ENCODE assay signal across 8 cellular contexts in the genomic region with DNA sequence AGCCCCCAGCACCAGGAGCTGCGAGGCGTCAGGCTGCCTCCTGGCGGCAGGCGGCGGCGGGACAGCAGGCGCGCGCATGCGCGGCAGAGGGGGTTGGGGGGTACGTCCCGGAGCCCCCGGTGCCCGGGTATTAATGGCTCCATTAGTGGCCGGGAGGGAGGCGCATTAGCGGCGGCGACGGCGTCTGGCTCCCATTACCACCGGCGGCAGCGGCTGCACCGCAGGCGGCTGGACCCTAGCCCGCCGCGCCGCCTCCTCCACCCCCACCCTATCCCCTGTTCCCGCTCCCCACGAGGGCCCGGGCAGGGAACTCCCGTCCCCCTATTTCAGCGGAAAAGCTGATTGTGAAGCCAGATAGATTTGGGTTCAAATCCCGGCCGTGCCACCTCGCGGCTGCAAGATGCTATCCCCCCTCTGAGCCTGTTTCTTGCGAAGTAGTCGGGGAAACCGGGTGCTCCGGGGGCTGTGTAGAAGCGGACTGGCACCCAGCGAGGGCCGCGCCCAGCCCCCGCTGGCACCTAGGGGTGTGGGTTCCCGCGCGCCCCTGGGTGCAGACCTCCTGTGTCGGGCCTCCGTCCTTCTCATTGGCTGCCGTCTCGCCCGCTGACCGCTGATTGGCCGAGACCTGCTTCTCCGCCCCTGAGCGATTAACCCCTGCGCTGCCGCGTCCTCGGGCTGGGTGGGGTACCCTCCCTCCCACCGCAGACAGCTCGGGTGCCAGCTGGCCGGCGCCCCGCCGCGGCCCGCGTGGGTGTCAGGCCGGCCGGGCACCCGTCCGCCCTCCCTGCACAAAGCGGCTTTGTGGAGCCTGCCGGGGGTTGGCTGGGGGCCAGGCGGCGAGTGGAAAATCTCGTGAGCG. TPM values are rescaled to one million over a fixed set of nuclear protein-coding genes. Genes with fewer than 3 reads are reported as not detected.
DNase-seq lines count a peak whose midpoint lies in the region; ATAC-seq and TF ChIP-seq lines count a peak whose summit lies in the region.

No MANE protein-coding gene starts in this region.

- intact Hi-C loops in left ventricle myocardium inferior (cut with micrococcal nuclease) = loop anchor here (5.0 kb wide), 1 partner anchor 38 kb away; a partner anchor contains a TSS
- intact Hi-C loops in prostate gland (cut with DNase I) = loop anchor here (2.0 kb wide), 1 partner anchor 33 kb away; no protein-coding TSS in a partner anchor

- TF ChIP-seq CTCF in left ventricle myocardium inferior (IDR thresholded peaks at IDR 0.05; ENCODE audit: borderline replicate concordance) (peak; percentile 92), prostate gland (IDR thresholded peaks at IDR 0.05) (peak; percentile 78 to 97 (median 92))

- peaks cover 91% of the 10 kb centered on the region for H3K4me1 ChIP-seq in left ventricle myocardium inferior
- peaks cover 33% of the 10 kb centered on the region for H3K4me1 ChIP-seq in prostate gland (replicated peaks)

- no peaks in the 10 kb centered on the region for H3K9me3 Mint-ChIP-seq in T-cell

- H3K36me3 ChIP-seq in left ventricle myocardium inferior (no peaks in the 10 kb centered on the region), prostate gland (no peaks in the 10 kb centered on the region)

- DNase-seq in DMS 273 treated with DMSO at 0.1 percent for 48 hours (lab: John Stamatoyannopoulos, UW) = peak; percentile 84
- peak; percentile 95 for DNase-seq in NCI-H1105 (lab: John Stamatoyannopoulos, UW)
- DNase-seq in T-cell = peak; percentile 69 to 84 (median 78)
- peak; percentile 78 for DNase-seq in amniotic epithelial cell (ENCODE audit: low read depth)
- DNase-seq in left ventricle myocardium inferior = peak; percentile 94
- DNase-seq in prostate gland (ENCODE audit: low spot score) = peak; percentile 92
- DNase-seq in ureter (ENCODE audit: low spot score) = peak; percentile 94

- CTCF ChIA-PET in T-cell (lab: Charles Lee) = interaction anchor here (0.6 to 2.0 kb wide), 11 partner anchors 10 to 171 kb away, joined by 3 to 22 read pairs (median 3); a partner anchor contains a TSS

- H3K27me3 Mint-ChIP-seq in T-cell = no peaks in the 10 kb centered on the region

- peaks cover 37 to 55% (median 43%) of the 10 kb centered on the region in 3 donors for H3K4me1 Mint-ChIP-seq in T-cell

- no peaks in the 10 kb centered on the region for H3K27me3 ChIP-seq in left ventricle myocardium inferior (ENCODE audit: low read depth)
- no peaks in the 10 kb centered on the region for H3K27me3 ChIP-seq in prostate gland (replicated peaks; ENCODE audit: insufficient read depth)

- peak overlapping the region; percentile 90 for H3K4me3 ChIP-seq in left ventricle myocardium inferior
- H3K4me3 ChIP-seq in prostate gland = peak overlapping the region; percentile 51 to 84

- ATAC-seq in GM21825 (IDR thresholded peaks at IDR 0.05; ENCODE audit: unreplicated experiment) (peak; percentile 25), T-cell (replicated peaks in 1 of 4) (peak; percentile 26 to 41 (median 38))

- H3K27ac ChIP-seq in left ventricle myocardium inferior (replicated peaks) (peak overlapping the region; percentile 98), prostate gland (peak overlapping the region; percentile 91 to 98)

- H3K27ac Mint-ChIP-seq in T-cell = peak overlapping the region; percentile 92 to 97

- peak; percentile 75 for TF ChIP-seq POLR2A in prostate gland (IDR thresholded peaks at IDR 0.05)

- H3K9me3 ChIP-seq in left ventricle myocardium inferior (replicated peaks) (no peaks in the 10 kb centered on the region), prostate gland (no peaks in the 10 kb centered on the region)

- POLR2A ChIA-PET in T-cell (lab: Charles Lee) = interaction anchor here in 1 of 2 donors (0.8 to 1.4 kb wide), 2 partner anchors 10 to 46 kb away, joined by 3 to 4 read pairs; no protein-coding TSS in a partner anchor

- peaks cover 3% of the 10 kb centered on the region for H3K36me3 Mint-ChIP-seq in T-cell

- under 1% methylated on average over 42 of the region's 84 CpGs for WGBS in prostate gland

- peak overlapping the region in 2 of 3 donors; percentile 83 to 87 for H3K4me3 Mint-ChIP-seq in T-cell

RNA-seq across cellular contexts. Expression of a gene that starts 11.1 kb away (rescaled TPM):
- 100 to 1,000 TPM in 4 of 5 donors, 10 to 100 TPM in 1; 93.9 to 110 (median 104) TPM for total RNA-seq in T-cell
- 33.3 TPM for total RNA-seq in left ventricle myocardium inferior
- 100 to 1,000 TPM in 1 of 2 donors, 10 to 100 TPM in 1; 64.6 to 145 TPM for total RNA-seq in prostate gland
- 83.4 TPM for total RNA-seq in ureter

RNA-seq across cellular contexts. Expression of a gene that starts 21.8 kb away (rescaled TPM):
- total RNA-seq in T-cell = under 1 TPM in 4 of 5 donors, not detected in 1; 0.18 to 0.35 (median 0.27) TPM
- total RNA-seq in left ventricle myocardium inferior = not detected
- total RNA-seq in prostate gland = 1 to 10 TPM in 1 of 2 donors, under 1 TPM in 1; 0.32 to 8.4 TPM
- total RNA-seq in ureter = 1.6 TPM

RNA-seq across cellular contexts. Expression of a gene that starts 22.3 kb away (rescaled TPM):
- total RNA-seq in T-cell = 10 to 100 TPM; 15.2 to 22.2 (median 19.1) TPM
- total RNA-seq in left ventricle myocardium inferior = 2.1 TPM
- total RNA-seq in prostate gland = 10 to 100 TPM; 36.6 to 48.5 TPM
- total RNA-seq in ureter = 19.8 TPM

RNA-seq across cellular contexts. Expression of a gene that starts 25.2 kb away (rescaled TPM):
- 10 to 100 TPM; 35.9 to 97.3 (median 44.6) TPM for total RNA-seq in T-cell
- 33.5 TPM for total RNA-seq in left ventricle myocardium inferior
- total RNA-seq in prostate gland = 100 to 1,000 TPM in 1 of 2 donors, 10 to 100 TPM in 1; 33.9 to 121 TPM
- total RNA-seq in ureter = 47.4 TPM

RNA-seq across cellular contexts. Expression of a gene that starts 33.0 kb away (rescaled TPM):
- total RNA-seq in T-cell (not detected), left ventricle myocardium inferior (0.36 TPM), prostate gland (under 1 TPM in 1 of 2 donors, not detected in 1; 0.85 TPM), ureter (1.4 TPM)

Comparison
In these comparisons a context has a peak if more than half of its experiments do, and no peak if none do; other contexts are left out.
1. Peak in every context shown above with its lines: DNase-seq, ATAC-seq, H3K4me3 ChIP-seq and H3K27ac ChIP-seq.